Comparison of ENCODE assay signal across 20 cellular contexts in genomic region chrX:9362529-9362928, GRCh38.
"Had no signal": no experiment of that assay in that cellular context is flagged by ENCODE, and none has a peak within 500 bp of the region (broad histone marks: within the 10 kb centered on the region; RNA-seq: fewer than 3 reads in every experiment).

No MANE protein-coding gene starts in this region.

- H3K27ac ChIP-seq: adrenal gland, epithelial cell of prostate, foreskin keratinocyte, lower lobe of right lung, thyroid gland, WERI-Rb-1 had no signal

- H3K27me3 ChIP-seq: adrenal gland, thyroid gland had no signal

- H3K36me3 ChIP-seq: adrenal gland, lower lobe of right lung, thyroid gland, WERI-Rb-1 had no signal

- H3K9me3 ChIP-seq: adrenal gland, lower lobe of right lung, mucosa of descending colon, thyroid gland had no signal

- H3K4me1 ChIP-seq: adrenal gland, foreskin keratinocyte, lower lobe of right lung, thyroid gland had no signal

- DNase-seq: activated CD4-positive, alpha-beta T cell treated with anti-CD3 and anti-CD28 coated beads, Interleukin-2, amount 10 ng/mL, durations not matched to agents 7 days and 5 days; activated CD4-positive, CD25-positive, alpha-beta regulatory T cell treated with anti-CD3 and anti-CD28 coated beads, Interleukin-2, amount 50 U/mL, for 72 hours; activated CD8-positive, alpha-beta memory T cell treated with anti-CD3 and anti-CD28 coated beads, Interleukin-2, amount 10 ng/mL, durations not matched to agents 7 days and 5 days; activated CD8-positive, alpha-beta T cell treated with anti-CD3 and anti-CD28 coated beads for 36 hours; activated gamma-delta T cell treated with Interleukin-2 at 50 U/mL for 16 hours; activated T-cell treated with anti-CD3 and anti-CD28 coated beads for 4 hours; adrenal gland; cortex of kidney; foreskin keratinocyte; left colon; lower lobe of right lung; mesendoderm; mucosa of descending colon; nucleus accumbens; stimulated activated CD4-positive, alpha-beta T cell treated with anti-CD3 and anti-CD28 coated beads, Interleukin-4, amount 100 ng/mL, for 1 hour; stimulated activated naive CD4-positive, alpha-beta T cell treated with Interleukin-2 at 50 U/mL for 16 hours; T-helper 1 cell; thyroid gland; WERI-Rb-1 had no signal

- ATAC-seq: activated CD8-positive, alpha-beta memory T cell treated with anti-CD3 and anti-CD28 coated beads, Interleukin-2, amount 10 ng/mL, durations not matched to agents 7 days and 5 days; activated CD8-positive, alpha-beta T cell treated with anti-CD3 and anti-CD28 coated beads for 36 hours; foreskin keratinocyte; left colon; lower lobe of right lung; mucosa of descending colon had no signal

- H3K4me3 ChIP-seq: adrenal gland, lower lobe of right lung, mucosa of descending colon, thyroid gland had no signal
